In genomic region chr12:111361073-111361716, GRCh38 we compare ENCODE assay signal across 19 cellular contexts. TPM values are rescaled to one million over a fixed set of nuclear protein-coding genes. Genes with fewer than 3 reads are reported as not detected.
A peak's percentile ranks its signal among the peaks of the same experiment; 100 is the strongest.
DNase-seq lines count a peak whose midpoint lies in the region; ATAC-seq, FAIRE-seq and TF ChIP-seq lines count a peak whose summit lies in the region.
"Had no signal": no experiment of that assay in that cellular context is flagged by ENCODE, and none has a peak within 500 bp of the region (broad histone marks: within the 10 kb centered on the region; RNA-seq: fewer than 3 reads in every experiment).

No MANE protein-coding gene starts in this region.

- no peak for DNase-seq in heart left ventricle
- no peak for DNase-seq in Right ventricle myocardium inferior (ENCODE audit: missing footprints)
- DNase-seq in H1 (ENCODE audit: low read depth in 1 of 2, low spot score in 2 of 2): no peak
- no peak for DNase-seq in nephron progenitor cell
- DNase-seq in upper lobe of right lung: no peak
- DNase-seq: activated CD4-positive, alpha-beta T cell treated with anti-CD3 and anti-CD28 coated beads, Interleukin-2, amount 10 ng/mL, durations not matched to agents 7 days and 5 days; activated CD8-positive, alpha-beta memory T cell treated with anti-CD3 and anti-CD28 coated beads, Interleukin-2, amount 10 ng/mL, durations not matched to agents 7 days and 5 days; kidney glomerular epithelial cell; NCI-H2081; NCI-H345; NCI-H748 treated with DMSO at 0.1 percent for 48 hours; stimulated activated CD4-positive, alpha-beta T cell treated with anti-CD3 and anti-CD28 coated beads, Interleukin-2, amount 100 ng/mL, for 48 hours; stimulated activated naive CD4-positive, alpha-beta T cell had no signal

- no peak overlapping the region for H2BK5ac ChIP-seq in H1 (ENCODE audit: low read depth, low read length)

- H4K20me1 ChIP-seq in H1 (replicated peaks in 1 of 2; ENCODE audit: control insufficient read depth in 1 of 2, insufficient read depth in 2 of 2, low read length in 2 of 2): no peaks in the 10 kb centered on the region

- no peaks in the 10 kb centered on the region for H3K79me2 ChIP-seq in H1 (ENCODE audit: control insufficient read depth in 1 of 2, insufficient read depth in 2 of 2, low read length in 2 of 2)

- no peak overlapping the region for H4K91ac ChIP-seq in H1 (replicated peaks; ENCODE audit: insufficient read length, low read length)

- POLR2A ChIA-PET in H1 (lab: Charles Lee; ENCODE audit: partially characterized antibody): interaction anchor here (2.0 to 3.5 kb wide), 2 partner anchors 8 to 43 kb away, joined by 5 to 27 read pairs; partner anchors contain the start of gene PHETA1

- no peak for TF ChIP-seq CTCF in heart left ventricle (IDR thresholded peaks at IDR 0.05)
- no peak for TF ChIP-seq CTCF in H1 (IDR thresholded peaks at IDR 0.05; ENCODE audit: control extremely low read depth in 1 of 3, insufficient read depth in 1 of 3, low read depth in 1 of 3, low read length in 3 of 3)
- TF ChIP-seq CTCF in nephron progenitor cell (IDR thresholded peaks at IDR 0.05): no peak
- no peak for TF ChIP-seq CTCF in upper lobe of right lung (IDR thresholded peaks at IDR 0.05)

- H3K27ac Mint-ChIP-seq in nephron progenitor cell: peak overlapping the region; percentile 93
- H3K27ac Mint-ChIP-seq: activated CD4-positive, alpha-beta T cell treated with anti-CD3 and anti-CD28 coated beads, Interleukin-2, amount 10 ng/mL, durations not matched to agents 7 days and 5 days; activated CD8-positive, alpha-beta memory T cell treated with anti-CD3 and anti-CD28 coated beads, Interleukin-2, amount 10 ng/mL, durations not matched to agents 7 days and 5 days; activated T-helper 1 cell treated with anti-CD3 and anti-CD28 coated beads, Interleukin-12 subunit alpha, Interleukin-12 subunit beta, Interleukin-2, Interleukin-4 antibody, amounts not matched to agents 30 ng/mL and 10 ng/mL and 1 ng/mL, durations not matched to agents 14 hours and 24 hours and 36 hours had no signal

- no peak overlapping the region for H4K5ac ChIP-seq in H1 (ENCODE audit: insufficient read length, low read depth, low read length)

- H3K4me3 Mint-ChIP-seq in nephron progenitor cell: no peak overlapping the region
- H3K4me3 Mint-ChIP-seq: activated CD4-positive, alpha-beta T cell treated with anti-CD3 and anti-CD28 coated beads, Interleukin-2, amount 10 ng/mL, durations not matched to agents 7 days and 5 days; activated CD8-positive, alpha-beta memory T cell treated with anti-CD3 and anti-CD28 coated beads, Interleukin-2, amount 10 ng/mL, durations not matched to agents 7 days and 5 days; central memory CD8-positive, alpha-beta T cell had no signal

- peaks cover 11% of the 10 kb centered on the region for H3K36me3 Mint-ChIP-seq in nephron progenitor cell (ENCODE audit: low read depth)
- H3K36me3 Mint-ChIP-seq: activated CD8-positive, alpha-beta memory T cell treated with anti-CD3 and anti-CD28 coated beads, Interleukin-2, amount 10 ng/mL, durations not matched to agents 7 days and 5 days; activated naive CD4-positive, alpha-beta T cell treated with anti-CD3 and anti-CD28 coated beads, Interleukin-2, amount 50 U/mL, for 72 hours had no signal

- H3K4me1 ChIP-seq in heart left ventricle: peaks cover 10 to 47% (median 27%) of the 10 kb centered on the region in 12 donors
- no peaks in the 10 kb centered on the region for H3K4me1 ChIP-seq in H1 (replicated peaks in 1 of 4; ENCODE audit: control insufficient read depth in 3 of 4, insufficient read depth in 4 of 4, low read length in 3 of 4)
- no peaks in the 10 kb centered on the region for H3K4me1 ChIP-seq in upper lobe of right lung

- 0 out of 2 replicates have a peak overlapping the region, but pooled peaks have one; percentile 4 for H4K8ac ChIP-seq in H1 (ENCODE audit: extremely low read depth, insufficient read depth, low read length)

- WGBS in heart left ventricle, 4 donors: 44 to 54% (median 51%) methylated on average over 13 of the region's 13 CpGs
- 90% methylated on average over 13 of the region's 13 CpGs; no CpG with 5 or more reads in 1 of the 2 experiments for WGBS in H1 (ENCODE audit: extremely low coverage in 1 of 2, insufficient coverage in 1 of 2, insufficient read length in 1 of 2, insufficient replicate concordance in 2 of 2, low coverage in 1 of 2, low lambda C conversion rate in 2 of 2, missing lambda C conversion rate in 1 of 2), 2 experiments

- no peak overlapping the region for H2BK120ac ChIP-seq in H1 (replicated peaks; ENCODE audit: low read depth, low read length)

- H2BK15ac ChIP-seq in H1 (ENCODE audit: low read length): no peak overlapping the region

- ATAC-seq in heart left ventricle: no peak
- no peak for ATAC-seq in Right ventricle myocardium inferior
- no peak for ATAC-seq in upper lobe of right lung
- no peak for ATAC-seq in GM18517 (IDR thresholded peaks at IDR 0.05; ENCODE audit: unreplicated experiment)
- no peak for ATAC-seq in HG02938 (IDR thresholded peaks at IDR 0.05; ENCODE audit: unreplicated experiment)
- no peak for ATAC-seq in GM18909 (IDR thresholded peaks at IDR 0.05; ENCODE audit: poor library complexity, unreplicated experiment)
- ATAC-seq: activated CD8-positive, alpha-beta memory T cell treated with anti-CD3 and anti-CD28 coated beads, Interleukin-2, amount 10 ng/mL, durations not matched to agents 7 days and 5 days; activated naive CD4-positive, alpha-beta T cell treated with anti-CD3 and anti-CD28 coated beads, Interleukin-2, amount 50 U/mL, for 72 hours had no signal

- peaks cover 2% of the 10 kb centered on the region for H3K27me3 Mint-ChIP-seq in nephron progenitor cell (ENCODE audit: low read depth, poor library complexity)

- intact Hi-C loops in heart left ventricle (cut with DNase I): no loop called here
- intact Hi-C loops in Right ventricle myocardium inferior (cut with DNase I): loop anchor here (5.0 kb wide), 1 partner anchor 429 kb away; no protein-coding TSS in a partner anchor
- intact Hi-C loops in upper lobe of right lung (cut with DNase I): no loop called here

- peak overlapping the region in 10 of 12 donors; percentile 17 to 85 (median 73) for H3K27ac ChIP-seq in heart left ventricle
- no peak overlapping the region for H3K27ac ChIP-seq in H1 (ENCODE audit: low read depth, low read length)
- peak overlapping the region; percentile 3 for H3K27ac ChIP-seq in upper lobe of right lung

- no peak overlapping the region for H2BK12ac ChIP-seq in H1 (ENCODE audit: low read depth, low read length)

- TF ChIP-seq RAD21 in H1 (IDR thresholded peaks at IDR 0.05 in 1 of 2, conservative IDR thresholded peaks at IDR 0.05 in 1 of 2; ENCODE audit: low read depth in 2 of 2, low read length in 2 of 2): no peak

- no peaks in the 10 kb centered on the region for H3K27me3 ChIP-seq in heart left ventricle
- H3K27me3 ChIP-seq in H1 (replicated peaks in 1 of 4; ENCODE audit: control insufficient read depth in 3 of 4, extremely low read depth in 1 of 4, insufficient read depth in 3 of 4, low read length in 3 of 4): no peaks in the 10 kb centered on the region
- H3K27me3 ChIP-seq in upper lobe of right lung: no peaks in the 10 kb centered on the region

- TF ChIP-seq EP300 in H1 (IDR thresholded peaks at IDR 0.05; ENCODE audit: borderline replicate concordance in 1 of 2, low read depth in 2 of 2, low read length in 2 of 2): no peak

- no peak overlapping the region for H3K4ac ChIP-seq in H1 (replicated peaks; ENCODE audit: insufficient read length, low read depth, low read length)

- H3K4me3 ChIP-seq in heart left ventricle: no peak overlapping the region
- H3K4me3 ChIP-seq in H1 (ENCODE audit: extremely low read depth in 1 of 4, insufficient read depth in 2 of 4, low read depth in 3 of 4, low read length in 4 of 4): no peak overlapping the region
- H3K4me3 ChIP-seq in upper lobe of right lung: no peak overlapping the region

- H3K14ac ChIP-seq in H1 (ENCODE audit: insufficient read length): no peak overlapping the region

- no peaks in the 10 kb centered on the region; the same call in 1 of the 2 replicates for H3K23me2 ChIP-seq in H1 (ENCODE audit: low read depth, low read length)

- H2AFZ ChIP-seq in H1 (ENCODE audit: low read length): no peak overlapping the region

- no peak overlapping the region for H3K18ac ChIP-seq in H1 (ENCODE audit: extremely low read depth, low read length)

- peaks cover 0 to 22% (median 13%) of the 10 kb centered on the region in 9 donors for H3K36me3 ChIP-seq in heart left ventricle
- H3K36me3 ChIP-seq in H1 (ENCODE audit: control insufficient read depth in 2 of 4, insufficient read depth in 4 of 4, low read length in 3 of 4): peaks cover 0 to 3% (median 0%) of the 10 kb centered on the region in 4 experiments; a peak in 3 of 8 replicates
- no peaks in the 10 kb centered on the region for H3K36me3 ChIP-seq in upper lobe of right lung

- CTCF ChIA-PET in H1 (lab: Charles Lee; ENCODE audit: partially characterized antibody): interaction anchor here (1.3 to 2.5 kb wide), 3 partner anchors 8 to 63 kb away, joined by 3 to 11 read pairs (median 6); partner anchors contain the start of gene PHETA1

- no peak overlapping the region for H3K9ac ChIP-seq in H1 (replicated peaks in 1 of 4; ENCODE audit: extremely low read depth in 1 of 4, low read depth in 3 of 4, low read length in 3 of 4)

- no peaks in the 10 kb centered on the region for H3K9me3 Mint-ChIP-seq in nephron progenitor cell
- H3K9me3 Mint-ChIP-seq: activated CD4-positive, alpha-beta T cell treated with anti-CD3 and anti-CD28 coated beads, Interleukin-2, amount 10 ng/mL, durations not matched to agents 7 days and 5 days; activated naive CD4-positive, alpha-beta T cell treated with anti-CD3 and anti-CD28 coated beads, Interleukin-2, amount 50 U/mL, for 72 hours; activated T-helper 1 cell treated with anti-CD3 and anti-CD28 coated beads, Interleukin-12 subunit alpha, Interleukin-12 subunit beta, Interleukin-2, Interleukin-4 antibody, amounts not matched to agents 30 ng/mL and 10 ng/mL and 1 ng/mL, durations not matched to agents 14 hours and 24 hours and 36 hours; central memory CD8-positive, alpha-beta T cell had no signal

- no peak overlapping the region for H3K23ac ChIP-seq in H1 (ENCODE audit: insufficient read length)

- H2BK20ac ChIP-seq in H1 (ENCODE audit: low read length): no peak overlapping the region

- H3K9me3 ChIP-seq in heart left ventricle (no peaks in the 10 kb centered on the region), H1 (ENCODE audit: insufficient read depth in 2 of 2, low read depth in 1 of 2, low read length in 1 of 2) (no peaks in the 10 kb centered on the region), upper lobe of right lung (no peaks in the 10 kb centered on the region)

- no peak for TF ChIP-seq POLR2A in heart left ventricle (IDR thresholded peaks at IDR 0.05)
- TF ChIP-seq POLR2A in H1 (IDR thresholded peaks at IDR 0.05; ENCODE audit: control extremely low read depth in 1 of 2, low read depth in 2 of 2, low read length in 2 of 2): no peak

- no peak for FAIRE-seq in H1 (lab: Jason Lieb, UNC)

- no peak overlapping the region for H3K4me2 ChIP-seq in H1 (ENCODE audit: insufficient read depth in 1 of 2, low read depth in 2 of 2, low read length in 2 of 2)

- no peak overlapping the region for H3K56ac ChIP-seq in H1 (replicated peaks; ENCODE audit: insufficient read length, low read depth, low read length)

- H2AK5ac ChIP-seq in H1 (ENCODE audit: low read depth, low read length): no peak overlapping the region

- no peaks in the 10 kb centered on the region for H3K79me1 ChIP-seq in H1 (ENCODE audit: low read depth, low read length)

- peaks cover 35% of the 10 kb centered on the region for H3K4me1 Mint-ChIP-seq in nephron progenitor cell

RNA-seq across cellular contexts. Expression of gene PHETA1, which starts 7.7 kb away (rescaled TPM):
- total RNA-seq in heart left ventricle: 10 to 100 TPM; 12.8 to 48.7 (median 23.7) TPM
- polyA plus RNA-seq in heart left ventricle: 10 to 100 TPM; 29.5 to 35.1 TPM
- total RNA-seq in Right ventricle myocardium inferior: 37.4 TPM
- total RNA-seq in H1 (2021; fragmentation: NEBNext Ultra II Directional; extraction: Animal tissue kit (Norgen Biotek cat#: 25700)): 12.3 and 13.7 TPM in 2 replicates
- polyA plus RNA-seq in H1 (2011; rRNA removed): 5.2 and 9.7 TPM in 2 replicates
- polyA plus RNA-seq in H1 (2011; cell fraction: cytosol; rRNA removed): 7.1 TPM
- 8.6 TPM for polyA plus RNA-seq in H1 (2011; cell fraction: nucleus; rRNA removed)
- 5.3 to 9.2 TPM (median 8.8 TPM) in 4 replicates for polyA plus RNA-seq in H1 (2012, experiment 1 of 2)
- 12.2 TPM for polyA plus RNA-seq in H1 (2012, experiment 2 of 2)
- 6.6 TPM for polyA plus RNA-seq in H1 (2013, experiment 1 of 2)
- polyA plus RNA-seq in H1 (2013, experiment 2 of 2): 6.6 TPM
- polyA minus RNA-seq in H1 (2011; rRNA and poly(A)+ RNA removed): 2.0 and 2.5 TPM in 2 replicates
- polyA minus RNA-seq in H1 (2011; cell fraction: cytosol; rRNA and poly(A)+ RNA removed): 5.1 TPM
- 5.7 TPM for polyA minus RNA-seq in H1 (2011; cell fraction: nucleus; rRNA and poly(A)+ RNA removed)
- total RNA-seq in upper lobe of right lung: 25.3 TPM

RNA-seq across cellular contexts. Expression of gene SH2B3, which starts 44.5 kb away (rescaled TPM):
- total RNA-seq in heart left ventricle (10 to 100 TPM; 35.8 to 76.7 (median 40.3) TPM), Right ventricle myocardium inferior (43.7 TPM), upper lobe of right lung (47.1 TPM)
- polyA plus RNA-seq in heart left ventricle (10 to 100 TPM; 11.3 to 16.8 TPM), H1 (2011; rRNA removed) (20.8 and 25.1 TPM in 2 replicates)
- total RNA-seq in H1 (2021; fragmentation: NEBNext Ultra II Directional; extraction: Animal tissue kit (Norgen Biotek cat#: 25700)): 29.8 and 34.1 TPM in 2 replicates
- polyA plus RNA-seq in H1 (2011; cell fraction: cytosol; rRNA removed): 18.3 TPM
- 18.8 TPM for polyA plus RNA-seq in H1 (2011; cell fraction: nucleus; rRNA removed)
- 18.4 to 20.9 TPM (median 20.6 TPM) in 4 replicates for polyA plus RNA-seq in H1 (2012, experiment 1 of 2)
- 12.1 TPM for polyA plus RNA-seq in H1 (2012, experiment 2 of 2)
- polyA plus RNA-seq in H1 (2013, experiment 1 of 2): 20.8 TPM
- 21.5 TPM for polyA plus RNA-seq in H1 (2013, experiment 2 of 2)
- 12.6 and 17.8 TPM in 2 replicates for polyA minus RNA-seq in H1 (2011; rRNA and poly(A)+ RNA removed)
- 19.1 TPM for polyA minus RNA-seq in H1 (2011; cell fraction: cytosol; rRNA and poly(A)+ RNA removed)
- polyA minus RNA-seq in H1 (2011; cell fraction: nucleus; rRNA and poly(A)+ RNA removed): 14.7 TPM
